In genomic region chr6:21587925-21588811, GRCh38 we compare ENCODE assay signal across 1 cellular context.
TF ChIP-seq lines count a peak whose summit lies in the region.

No MANE protein-coding gene starts in this region.

TF ChIP-seq in HepG2, 621 proteins besides CTCF, POLR2A, EP300 and RAD21 (continued from another document and continues in another):
- TF ChIP-seq DZIP1 (CRISPR knock-in tag; IDR thresholded peaks at IDR 0.05) (no peak), ZUFSP (CRISPR knock-in tag; IDR thresholded peaks at IDR 0.05; ENCODE audit: borderline replicate concordance) (0 out of 2 replicates have a peak, but pooled peaks have one; percentile 31), DPF2 (CRISPR knock-in tag; IDR thresholded peaks at IDR 0.05; ENCODE audit: borderline replicate concordance, low read depth) (no peak), ZNF816 (CRISPR knock-in tag; IDR thresholded peaks at IDR 0.05; ENCODE audit: borderline replicate concordance) (no peak), ZBTB38 (CRISPR knock-in tag; IDR thresholded peaks at IDR 0.05) (no peak), ZNF569 (CRISPR knock-in tag; IDR thresholded peaks at IDR 0.05; ENCODE audit: borderline replicate concordance) (no peak), MAZ (IDR thresholded peaks at IDR 0.05; ENCODE audit: borderline replicate concordance, low read depth, low read length) (no peak), MAZ (CRISPR knock-in tag; IDR thresholded peaks at IDR 0.05; ENCODE audit: low read depth) (no peak), NAIF1 (CRISPR knock-in tag; IDR thresholded peaks at IDR 0.05; ENCODE audit: borderline replicate concordance) (no peak), GMEB1 (CRISPR knock-in tag; IDR thresholded peaks at IDR 0.05; ENCODE audit: borderline replicate concordance) (no peak; the same call in 1 of the 2 replicates), SAFB2 (CRISPR knock-in tag; IDR thresholded peaks at IDR 0.05; ENCODE audit: borderline replicate concordance, low read depth) (no peak), ATF1 (CRISPR knock-in tag; IDR thresholded peaks at IDR 0.05) (no peak), TAF1 (CRISPR knock-in tag; IDR thresholded peaks at IDR 0.05) (peak; percentile 11; the same call in 1 of the 2 replicates), GABPB1 (CRISPR knock-in tag; IDR thresholded peaks at IDR 0.05) (peak; percentile 12; the same call in 1 of the 2 replicates), HNRNPK (IDR thresholded peaks at IDR 0.05; ENCODE audit: low read depth, low read length, poor library complexity, severe bottlenecking) (no peak), STAG1 (CRISPR knock-in tag; IDR thresholded peaks at IDR 0.05) (no peak; the same call in 1 of the 2 replicates), ZBTB37 (CRISPR knock-in tag; IDR thresholded peaks at IDR 0.05) (no peak), NFIC (IDR thresholded peaks at IDR 0.05; ENCODE audit: low read length) (no peak), HOXA9 (CRISPR knock-in tag; IDR thresholded peaks at IDR 0.05; ENCODE audit: borderline replicate concordance) (no peak), BHLHE40 (IDR thresholded peaks at IDR 0.05; ENCODE audit: low read length) (no peak), ZNF737 (CRISPR knock-in tag; IDR thresholded peaks at IDR 0.05; ENCODE audit: borderline replicate concordance) (0 out of 2 replicates have a peak, but pooled peaks have one; percentile 19), ZNF709 (CRISPR knock-in tag; IDR thresholded peaks at IDR 0.05) (0 out of 2 replicates have a peak, but pooled peaks have one; percentile 30), ZBTB10 (CRISPR knock-in tag; IDR thresholded peaks at IDR 0.05; ENCODE audit: borderline replicate concordance) (no peak), ZNF18 (CRISPR knock-in tag; IDR thresholded peaks at IDR 0.05; ENCODE audit: insufficient replicate concordance) (peak; percentile 6), TBX3 (IDR thresholded peaks at IDR 0.05; ENCODE audit: borderline replicate concordance) (no peak), ZNF549 (CRISPR knock-in tag; IDR thresholded peaks at IDR 0.05) (no peak), ZNF691 (CRISPR knock-in tag; IDR thresholded peaks at IDR 0.05; ENCODE audit: borderline replicate concordance, low read depth) (peak; percentile 59; the same call in 1 of the 2 replicates), BCL6 (CRISPR knock-in tag; IDR thresholded peaks at IDR 0.05) (no peak), MIER3 (CRISPR knock-in tag; IDR thresholded peaks at IDR 0.05; ENCODE audit: borderline replicate concordance) (no peak), ZSCAN31 (CRISPR knock-in tag; IDR thresholded peaks at IDR 0.05; ENCODE audit: low read depth) (no peak), ZNF678 (CRISPR knock-in tag; IDR thresholded peaks at IDR 0.05) (peak; percentile 68; the same call in 1 of the 2 replicates), ZNF687 (CRISPR knock-in tag; IDR thresholded peaks at IDR 0.05) (peak; percentile 91), FOXK1 (CRISPR knock-in tag; IDR thresholded peaks at IDR 0.05; ENCODE audit: borderline replicate concordance, low read depth) (no peak), ZBTB39 (CRISPR knock-in tag; IDR thresholded peaks at IDR 0.05) (no peak), ETV5 (CRISPR knock-in tag; IDR thresholded peaks at IDR 0.05; ENCODE audit: borderline replicate concordance) (no peak), HOXD1 (CRISPR knock-in tag; IDR thresholded peaks at IDR 0.05) (0 out of 2 replicates have a peak, but pooled peaks have one; percentile 18), ZZZ3 (CRISPR knock-in tag; IDR thresholded peaks at IDR 0.05; ENCODE audit: borderline replicate concordance) (0 out of 2 replicates have a peak, but pooled peaks have one; percentile 56), GTF3A (CRISPR knock-in tag; conservative IDR thresholded peaks at IDR 0.05) (0 out of 2 replicates have a peak, but pooled peaks have one; percentile 41), ZNF788 (CRISPR knock-in tag; IDR thresholded peaks at IDR 0.05; ENCODE audit: borderline replicate concordance) (no peak), MTF2 (CRISPR knock-in tag; IDR thresholded peaks at IDR 0.05; ENCODE audit: borderline replicate concordance) (peak; percentile 63; the same call in 1 of the 2 replicates), PHF20 (CRISPR knock-in tag; IDR thresholded peaks at IDR 0.05) (0 out of 2 replicates have a peak, but pooled peaks have one; percentile 28), ZNF607 (CRISPR knock-in tag; IDR thresholded peaks at IDR 0.05; ENCODE audit: borderline replicate concordance) (no peak; the same call in 1 of the 2 replicates)
